Comparison of ENCODE assay signal across 7 cellular contexts in genomic region chr16:88266935-88267551, GRCh38.
A peak's percentile ranks its signal among the peaks of the same experiment; 100 is the strongest.
DNase-seq lines count a peak whose midpoint lies in the region; ATAC-seq and TF ChIP-seq lines count a peak whose summit lies in the region.
"Not testable (repeated sequence)": the region's sequence is repeated elsewhere in the genome, so short reads cannot be mapped to it uniquely, and the experiment has no call there.

No MANE protein-coding gene starts in this region.

- BruUV-seq in Calu3 (replicated peaks; lab: Mats Ljungman, UMichigan), result not testable (repeated sequence)

- H3K27me3 ChIP-seq in body of pancreas; left ventricle myocardium inferior (ENCODE audit: low read depth); mesenchymal stem cell (ENCODE audit: control insufficient read depth in 1 of 2, insufficient read depth in 1 of 2, low read length in 2 of 2); gastrocnemius medialis; thyroid gland: not testable (repeated sequence)

- H3K4me2 ChIP-seq in mesenchymal stem cell (ENCODE audit: low read length, poor library complexity, severe bottlenecking), result not testable (repeated sequence)

- H3K9ac ChIP-seq in mesenchymal stem cell (ENCODE audit: low read length), result not testable (repeated sequence)

- H3K14ac ChIP-seq in mesenchymal stem cell (ENCODE audit: low read length in 2 of 2), result peak overlapping the region in 1 of 2 experiments; percentile 9

- TF ChIP-seq CTCF in Calu3 (IDR thresholded peaks at IDR 0.05; ENCODE audit: unreplicated experiment); body of pancreas (IDR thresholded peaks at IDR 0.05); left ventricle myocardium inferior (IDR thresholded peaks at IDR 0.05; ENCODE audit: borderline replicate concordance); gastrocnemius medialis (IDR thresholded peaks at IDR 0.05 in 4 of 5, conservative IDR thresholded peaks at IDR 0.05 in 1 of 5); thyroid gland (IDR thresholded peaks at IDR 0.05): not testable (repeated sequence)

- not testable (repeated sequence) for H3K23ac ChIP-seq in mesenchymal stem cell (ENCODE audit: low read length in 2 of 2)

- not testable (repeated sequence) for H3K79me1 ChIP-seq in mesenchymal stem cell (replicated peaks; ENCODE audit: low read length, poor library complexity, severe bottlenecking)

- H2AK5ac ChIP-seq in mesenchymal stem cell (ENCODE audit: low read length, severe bottlenecking), result peak overlapping the region; percentile 81

- H3K9me3 Mint-ChIP-seq in Calu3 (ENCODE audit: low read depth, unreplicated experiment), result not testable (repeated sequence)

- H2BK5ac ChIP-seq in mesenchymal stem cell (ENCODE audit: low read depth, low read length, poor library complexity, severe bottlenecking), result not testable (repeated sequence)

- peak overlapping the region in 1 of 2 experiments; percentile 80 for H3K4ac ChIP-seq in mesenchymal stem cell (ENCODE audit: low read depth in 1 of 2, low read length in 2 of 2)

- H3K4me3 ChIP-seq in body of pancreas; mesenchymal stem cell (ENCODE audit: insufficient read depth in 1 of 2, low read depth in 1 of 2, low read length in 2 of 2); thyroid gland (replicated peaks in 1 of 3): not testable (repeated sequence)
- H3K4me3 ChIP-seq in left ventricle myocardium inferior (peak overlapping the region; percentile 47), gastrocnemius medialis (peak overlapping the region; percentile 18 to 37 (median 29))

- in situ Hi-C loops in gastrocnemius medialis (cut with MboI; ENCODE audit: low sequenced_read_pairs in 4 of 4), result not testable (repeated sequence)

- H3K18ac ChIP-seq in mesenchymal stem cell (ENCODE audit: low read depth in 1 of 2, low read length in 2 of 2), result peak overlapping the region; percentile 54 to 85

- H3K27me3 Mint-ChIP-seq in Calu3 (ENCODE audit: unreplicated experiment), result not testable (repeated sequence)

- H3K4me1 ChIP-seq in body of pancreas (peaks cover 29% of the 10 kb centered on the region), left ventricle myocardium inferior (peaks cover 35% of the 10 kb centered on the region), mesenchymal stem cell (ENCODE audit: control insufficient read depth, insufficient read depth, low read depth, low read length) (peaks cover 35% of the 10 kb centered on the region), gastrocnemius medialis (peaks cover 4 to 26% of the 10 kb centered on the region in 2 donors), thyroid gland (peaks cover 19 to 27% of the 10 kb centered on the region in 2 donors)

- H3K27ac Mint-ChIP-seq in Calu3 (ENCODE audit: unreplicated experiment), result peak overlapping the region; percentile 79

- TF ChIP-seq POLR2A in body of pancreas (IDR thresholded peaks at IDR 0.05); gastrocnemius medialis (IDR thresholded peaks at IDR 0.05); thyroid gland (IDR thresholded peaks at IDR 0.05): not testable (repeated sequence)

- intact Hi-C loops in Calu3 (cut with micrococcal nuclease; ENCODE audit: unreplicated experiment); body of pancreas (cut with DNase I); left ventricle myocardium inferior (cut with micrococcal nuclease); thyroid gland (cut with DNase I): not testable (repeated sequence)
- intact Hi-C loops in gastrocnemius medialis (cut with DNase I; ENCODE audit: low total_unique reads), result loop anchor here (2.0 to 5.0 kb wide), 3 partner anchors 40 to 125 kb away; no protein-coding TSS in a partner anchor

- H2BK15ac ChIP-seq in mesenchymal stem cell (ENCODE audit: low read depth, poor library complexity, severe bottlenecking), result peak overlapping the region; percentile 89

- DNase-seq in Calu3 (peak; percentile 55), body of pancreas (peak; percentile 33 to 69 (median 52)), left ventricle myocardium inferior (peak; percentile 59), pons (ENCODE audit: low spot score) (peak; percentile 48), gastrocnemius medialis (peak in 1 of 2 donors; percentile 49), thyroid gland (peak; percentile 43 to 57)
- not testable (repeated sequence) for DNase-seq in mesenchymal stem cell

- H3K36me3 ChIP-seq in body of pancreas (replicated peaks in 1 of 2; ENCODE audit: insufficient read depth in 1 of 2, low read depth in 2 of 2); left ventricle myocardium inferior; mesenchymal stem cell (ENCODE audit: control insufficient read depth in 1 of 2, insufficient read depth in 2 of 2, low read depth in 1 of 2, low read length in 2 of 2); gastrocnemius medialis; thyroid gland: not testable (repeated sequence)

- H2BK12ac ChIP-seq in mesenchymal stem cell (ENCODE audit: low read length in 2 of 2), result peak overlapping the region; percentile 84 to 97

- peaks cover 17% of the 10 kb centered on the region for H3K4me1 Mint-ChIP-seq in Calu3 (ENCODE audit: low read depth, unreplicated experiment)

- CTCF ChIA-PET in Calu3 (lab: Charles Lee), result interaction anchor here (0.7 kb wide), 1 partner anchor 230 kb away, joined by 3 read pairs; no protein-coding TSS in a partner anchor

- peaks cover 24% of the 10 kb centered on the region for H3K36me3 Mint-ChIP-seq in Calu3 (ENCODE audit: insufficient read depth, unreplicated experiment)

- H2AFZ ChIP-seq in mesenchymal stem cell (ENCODE audit: low read depth, low read length), result not testable (repeated sequence)

- H4K91ac ChIP-seq in mesenchymal stem cell (ENCODE audit: low read length), result peak overlapping the region; percentile 89

- not testable (repeated sequence) for H4K8ac ChIP-seq in mesenchymal stem cell (ENCODE audit: low read length)

- H2BK120ac ChIP-seq in mesenchymal stem cell (ENCODE audit: low read depth, low read length), result peak overlapping the region; percentile 19

- H3K4me3 Mint-ChIP-seq in Calu3 (ENCODE audit: low read depth, unreplicated experiment), result peak overlapping the region; percentile 64

- 35 to 49% methylated on average over 15 to 19 of the region's 31 CpGs for WGBS in body of pancreas, 2 donors
- WGBS in mesenchymal stem cell, result 92% methylated on average over 31 of the region's 31 CpGs
- 58 to 69% methylated on average over 19 to 26 of the region's 31 CpGs for WGBS in thyroid gland, 2 donors

- peak; percentile 54 for ATAC-seq in body of pancreas
- ATAC-seq in gastrocnemius medialis, result peak; percentile 27 to 48

- not testable (repeated sequence) for H3K9me3 ChIP-seq in body of pancreas; left ventricle myocardium inferior (replicated peaks); mesenchymal stem cell (ENCODE audit: control insufficient read depth, low read length); gastrocnemius medialis; thyroid gland

- H3K27ac ChIP-seq in body of pancreas (peak overlapping the region in 3 of 4 donors; percentile 40 to 59 (median 54)), left ventricle myocardium inferior (replicated peaks) (peak overlapping the region; percentile 48), gastrocnemius medialis (peak overlapping the region in 3 of 4 donors; percentile 9 to 58 (median 13))
- H3K27ac ChIP-seq in mesenchymal stem cell (ENCODE audit: low read length, poor library complexity, severe bottlenecking); thyroid gland: not testable (repeated sequence)
